8 cellular contexts compared by ENCODE assay signal in genomic region chr2:97113050-97113881, GRCh38. TPM values are rescaled to one million over a fixed set of nuclear protein-coding genes. Genes with fewer than 3 reads are reported as not detected.
DNase-seq lines count a peak whose midpoint lies in the region; ATAC-seq and TF ChIP-seq lines count a peak whose summit lies in the region.
"Not testable (repeated sequence)": the region's sequence is repeated elsewhere in the genome, so short reads cannot be mapped to it uniquely, and the experiment has no call there.

ANKRD36 (plus strand) TSS chr2:97113153; CDS start chr2:97113740, 587 bp downstream.

- H3K36me3 ChIP-seq in adipocyte (ENCODE audit: control insufficient read depth, insufficient read depth, low read length, severe bottlenecking), result not testable (repeated sequence)

- not testable (repeated sequence) for H3K27me3 ChIP-seq in adipocyte (replicated peaks; ENCODE audit: control insufficient read depth, insufficient read depth, low read length)

- not testable (repeated sequence) for H3K9me3 Mint-ChIP-seq in nephron progenitor cell

- peak; percentile 78 for TF ChIP-seq CTCF in GM20000 (IDR thresholded peaks at IDR 0.05; ENCODE audit: extremely low read depth, missing control alignments)
- TF ChIP-seq CTCF in nephron progenitor cell (IDR thresholded peaks at IDR 0.05), result not testable (repeated sequence)

- H3K27me3 Mint-ChIP-seq in nephron progenitor cell (ENCODE audit: low read depth, poor library complexity), result peaks cover 26% of the 10 kb centered on the region

- H3K36me3 Mint-ChIP-seq in nephron progenitor cell (ENCODE audit: low read depth), result not testable (repeated sequence)

- peak within 1 kb of the TSS; percentile 99 for H3K27ac Mint-ChIP-seq in nephron progenitor cell

- H3K9ac ChIP-seq in adipocyte (ENCODE audit: low read length), result peak within 1 kb of the TSS; percentile 92

- H3K4me1 ChIP-seq in adipocyte (ENCODE audit: control insufficient read depth, insufficient read depth, low read length), result not testable (repeated sequence)

- peak; percentile 93 for ATAC-seq in HG03442 (IDR thresholded peaks at IDR 0.05; ENCODE audit: unreplicated experiment)

- not testable (repeated sequence) for H3K4me1 Mint-ChIP-seq in nephron progenitor cell

- DNase-seq in Caki2 (ENCODE audit: low read depth) (peak; percentile 89), GM20000 (ENCODE audit: low spot score) (peak; percentile 83), adipocyte (ENCODE audit: low read depth) (peak; percentile 88), nephron progenitor cell (peak; percentile 83)
- DNase-seq in glomerular endothelial cell (ENCODE audit: extremely low read depth, low read depth, low spot score), result not testable (repeated sequence)
- DNase-seq in stimulated activated CD8-positive, alpha-beta memory T cell treated with anti-CD3 and anti-CD28 coated beads, Interleukin-4, amount 100 ng/mL, for 4 hours (ENCODE audit: low read depth in 2 of 2, low spot score in 1 of 2), result peak; percentile 57 to 71

- H3K9me3 ChIP-seq in adipocyte (ENCODE audit: control insufficient read depth, low read length), result not testable (repeated sequence)

- peak within 1 kb of the TSS; percentile 100 for H3K4me3 Mint-ChIP-seq in nephron progenitor cell

- intact Hi-C loops in T-helper 1 cell treated with Interleukin-12 subunit alpha and Interleukin-12 subunit beta and Interleukin-4 antibody, amounts not matched to agents 30 ng/mL and 1 ng/mL, for 36 hours (cut with micrococcal nuclease), result loop anchor here (1.0 to 10.0 kb wide), 3 partner anchors 297 to 578 kb away; partner anchors contain the start of genes ARID5A, CNNM3 and CNNM4

- in situ Hi-C loops in Caki2 (cut with HindIII; ENCODE audit: low pct_unique_long_range_greater_than_20kb, low sequenced_read_pairs), result not testable (repeated sequence)

- H3K4me3 ChIP-seq in adipocyte (ENCODE audit: low read length), result peak within 1 kb of the TSS; percentile 86

RNA-seq across cellular contexts. Expression of gene ANKRD36, which starts in this region (rescaled TPM):
- 2.8 and 12.0 TPM in 2 replicates for total RNA-seq in Caki2 (2014; rRNA removed; shearing (Covaris generic); ENCODE audit: low replicate concordance)
- 66.1 and 69.3 TPM in 2 replicates for total RNA-seq in T-helper 1 cell treated with Interleukin-12 subunit alpha and Interleukin-12 subunit beta and Interleukin-4 antibody, amounts not matched to agents 30 ng/mL and 1 ng/mL, for 36 hours
- 21.2 and 31.7 TPM in 2 replicates for total RNA-seq in glomerular endothelial cell
